ENCODE assay signal across 33 cellular contexts in the genomic region with DNA sequence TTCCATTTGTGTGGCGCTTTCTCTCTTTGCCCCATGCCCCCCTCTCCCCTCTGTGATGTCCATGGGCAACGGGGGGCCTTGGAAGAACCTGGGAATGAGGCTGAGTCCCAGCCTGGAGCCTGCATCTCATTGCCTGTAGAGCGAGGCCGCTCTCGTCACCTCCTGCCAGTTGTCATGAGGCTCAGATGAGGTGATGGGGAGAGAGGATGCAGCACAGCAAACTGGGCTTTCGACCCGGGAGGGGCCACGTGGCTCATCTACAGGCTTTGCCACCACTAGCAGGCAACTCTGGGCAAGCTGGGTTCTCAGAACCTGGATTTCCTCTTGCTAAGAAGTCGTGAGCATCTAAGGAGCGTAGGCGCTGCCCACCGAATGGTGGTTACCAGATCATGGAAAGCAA.
"Had no signal": no experiment of that assay in that cellular context is flagged by ENCODE, and none has a peak within 500 bp of the region (broad histone marks: within the 10 kb centered on the region; RNA-seq: fewer than 3 reads in every experiment).

No MANE protein-coding gene starts in this region.

- DNase-seq: activated CD4-positive, alpha-beta memory T cell treated with anti-CD3 and anti-CD28 coated beads, Interleukin-2, amount 10 ng/mL, durations not matched to agents 7 days and 5 days; activated CD4-positive, alpha-beta T cell treated with anti-CD3 and anti-CD28 coated beads for 1 hour; activated CD4-positive, alpha-beta T cell treated with anti-CD3 and anti-CD28 coated beads for 4 hours; activated CD4-positive, alpha-beta T cell treated with anti-CD3 and anti-CD28 coated beads, Interleukin-2, amount 10 ng/mL, durations not matched to agents 7 days and 5 days; activated CD4-positive, alpha-beta T cell treated with anti-CD3 and anti-CD28 coated beads, Interleukin-2, amount 50 U/mL, for 4 hours; activated gamma-delta T cell; activated naive CD4-positive, alpha-beta T cell; activated naive CD4-positive, alpha-beta T cell treated with anti-CD3 and anti-CD28 coated beads, Interleukin-2, amount 10 ng/mL, durations not matched to agents 7 days and 5 days; activated naive CD8-positive, alpha-beta T cell treated with anti-CD3 and anti-CD28 coated beads, Interleukin-2, amount 10 ng/mL, durations not matched to agents 7 days and 5 days; activated T-cell treated with anti-CD3 and anti-CD28 coated beads, Interleukin-2, amount 50 U/mL, for 4 hours; central memory CD4-positive, alpha-beta T cell; cerebellar nuclear complex; effector memory CD4-positive, alpha-beta T cell; endodermal cell; foreskin fibroblast; head of caudate nucleus; T-helper 1 cell; T-helper 17 cell; T1000 had no signal

- H3K4me1 ChIP-seq: ascending aorta, breast epithelium had no signal

- H3K27me3 Mint-ChIP-seq: activated CD4-positive, alpha-beta memory T cell treated with anti-CD3 and anti-CD28 coated beads, Interleukin-2, amount 10 ng/mL, durations not matched to agents 7 days and 5 days; activated naive CD8-positive, alpha-beta T cell treated with anti-CD3 and anti-CD28 coated beads, Interleukin-2, amount 10 ng/mL, durations not matched to agents 7 days and 5 days; brain had no signal

- H3K36me3 ChIP-seq: ascending aorta, breast epithelium, cardiac muscle cell had no signal

- H3K27ac ChIP-seq: ascending aorta, breast epithelium, cardiac muscle cell, coronary artery, dorsolateral prefrontal cortex, VCaP had no signal

- H3K27ac Mint-ChIP-seq: activated CD4-positive, alpha-beta memory T cell treated with anti-CD3 and anti-CD28 coated beads, Interleukin-2, amount 10 ng/mL, durations not matched to agents 7 days and 5 days; activated CD4-positive, alpha-beta T cell treated with anti-CD3 and anti-CD28 coated beads, Interleukin-2, amount 10 ng/mL, durations not matched to agents 7 days and 5 days; activated naive CD4-positive, alpha-beta T cell treated with anti-CD3 and anti-CD28 coated beads, Interleukin-2, amount 10 ng/mL, durations not matched to agents 7 days and 5 days; activated naive CD4-positive, alpha-beta T cell treated with anti-CD3 and anti-CD28 coated beads, Interleukin-2, amount 50 U/mL, for 72 hours; activated naive CD8-positive, alpha-beta T cell treated with anti-CD3 and anti-CD28 coated beads, Interleukin-2, amount 10 ng/mL, durations not matched to agents 7 days and 5 days; activated T-helper 17 cell treated with anti-CD3 and anti-CD28 coated beads, Interleukin-2, amount 50 U/mL, for 72 hours; brain; dendritic cell treated with granulocyte-macrophage colony-stimulating factor and Interleukin-4, amounts not matched to agents 40 ng/mL and 50 ng/mL, for 4 days; endodermal cell; T-helper 17 cell; T-helper 2 cell treated with Interferon-gamma antibody and Interleukin-4, amounts not matched to agents 5 μg/mL and 100 μg/mL, for 36 hours; WTC11 had no signal

- H3K9me3 ChIP-seq: ascending aorta, breast epithelium had no signal

- FAIRE-seq: frontal cortex had no signal

- H3K36me3 Mint-ChIP-seq: activated naive CD4-positive, alpha-beta T cell treated with anti-CD3 and anti-CD28 coated beads, Interleukin-2, amount 10 ng/mL, durations not matched to agents 7 days and 5 days; activated naive CD4-positive, alpha-beta T cell treated with anti-CD3 and anti-CD28 coated beads, Interleukin-2, amount 50 U/mL, for 72 hours; activated naive CD8-positive, alpha-beta T cell treated with anti-CD3 and anti-CD28 coated beads, Interleukin-2, amount 10 ng/mL, durations not matched to agents 7 days and 5 days; brain had no signal

- H3K27me3 ChIP-seq: ascending aorta, breast epithelium, cardiac muscle cell, dorsolateral prefrontal cortex had no signal

- H3K4me1 Mint-ChIP-seq: activated naive CD8-positive, alpha-beta T cell treated with anti-CD3 and anti-CD28 coated beads, Interleukin-2, amount 10 ng/mL, durations not matched to agents 7 days and 5 days; activated T-helper 17 cell treated with anti-CD3 and anti-CD28 coated beads, Interleukin-2, amount 50 U/mL, for 72 hours; brain; endodermal cell; T-helper 17 cell had no signal

- H3K9me3 Mint-ChIP-seq: activated CD4-positive, alpha-beta memory T cell treated with anti-CD3 and anti-CD28 coated beads, Interleukin-2, amount 10 ng/mL, durations not matched to agents 7 days and 5 days; activated naive CD4-positive, alpha-beta T cell treated with anti-CD3 and anti-CD28 coated beads, Interleukin-2, amount 10 ng/mL, durations not matched to agents 7 days and 5 days; activated naive CD4-positive, alpha-beta T cell treated with anti-CD3 and anti-CD28 coated beads, Interleukin-2, amount 50 U/mL, for 72 hours; activated T-cell treated with anti-CD3 and anti-CD28 coated beads, Interleukin-2, amount 50 U/mL, for 4 hours; activated T-helper 17 cell treated with anti-CD3 and anti-CD28 coated beads, Interleukin-2, amount 50 U/mL, for 72 hours; dendritic cell treated with granulocyte-macrophage colony-stimulating factor and Interleukin-4, amounts not matched to agents 40 ng/mL and 50 ng/mL, for 4 days; T-helper 2 cell treated with Interferon-gamma antibody and Interleukin-4, amounts not matched to agents 5 μg/mL and 100 μg/mL, for 36 hours had no signal

- H3K4me3 ChIP-seq: ascending aorta, breast epithelium, cardiac muscle cell, coronary artery, dorsolateral prefrontal cortex had no signal

- ATAC-seq: activated naive CD4-positive, alpha-beta T cell treated with anti-CD3 and anti-CD28 coated beads, Interleukin-2, amount 50 U/mL, for 72 hours; activated T-cell treated with anti-CD3 and anti-CD28 coated beads, Interleukin-2, amount 50 U/mL, for 4 hours; activated T-helper 17 cell treated with anti-CD3 and anti-CD28 coated beads, Interleukin-2, amount 50 U/mL, for 72 hours; esophagus mucosa; T-helper 17 cell; WTC11 had no signal

- H3K4me3 Mint-ChIP-seq: activated CD4-positive, alpha-beta memory T cell treated with anti-CD3 and anti-CD28 coated beads, Interleukin-2, amount 10 ng/mL, durations not matched to agents 7 days and 5 days; activated CD4-positive, alpha-beta T cell treated with anti-CD3 and anti-CD28 coated beads, Interleukin-2, amount 10 ng/mL, durations not matched to agents 7 days and 5 days; activated naive CD4-positive, alpha-beta T cell treated with anti-CD3 and anti-CD28 coated beads, Interleukin-2, amount 10 ng/mL, durations not matched to agents 7 days and 5 days; activated naive CD8-positive, alpha-beta T cell treated with anti-CD3 and anti-CD28 coated beads, Interleukin-2, amount 10 ng/mL, durations not matched to agents 7 days and 5 days; activated T-cell treated with anti-CD3 and anti-CD28 coated beads, Interleukin-2, amount 50 U/mL, for 4 hours; activated T-helper 17 cell treated with anti-CD3 and anti-CD28 coated beads, Interleukin-2, amount 50 U/mL, for 72 hours; brain; dendritic cell treated with granulocyte-macrophage colony-stimulating factor and Interleukin-4, amounts not matched to agents 40 ng/mL and 50 ng/mL, for 4 days; endodermal cell; T-helper 17 cell; T-helper 2 cell treated with Interferon-gamma antibody and Interleukin-4, amounts not matched to agents 5 μg/mL and 100 μg/mL, for 36 hours; WTC11 had no signal
